24 cellular contexts compared by ENCODE assay signal in the genomic region with DNA sequence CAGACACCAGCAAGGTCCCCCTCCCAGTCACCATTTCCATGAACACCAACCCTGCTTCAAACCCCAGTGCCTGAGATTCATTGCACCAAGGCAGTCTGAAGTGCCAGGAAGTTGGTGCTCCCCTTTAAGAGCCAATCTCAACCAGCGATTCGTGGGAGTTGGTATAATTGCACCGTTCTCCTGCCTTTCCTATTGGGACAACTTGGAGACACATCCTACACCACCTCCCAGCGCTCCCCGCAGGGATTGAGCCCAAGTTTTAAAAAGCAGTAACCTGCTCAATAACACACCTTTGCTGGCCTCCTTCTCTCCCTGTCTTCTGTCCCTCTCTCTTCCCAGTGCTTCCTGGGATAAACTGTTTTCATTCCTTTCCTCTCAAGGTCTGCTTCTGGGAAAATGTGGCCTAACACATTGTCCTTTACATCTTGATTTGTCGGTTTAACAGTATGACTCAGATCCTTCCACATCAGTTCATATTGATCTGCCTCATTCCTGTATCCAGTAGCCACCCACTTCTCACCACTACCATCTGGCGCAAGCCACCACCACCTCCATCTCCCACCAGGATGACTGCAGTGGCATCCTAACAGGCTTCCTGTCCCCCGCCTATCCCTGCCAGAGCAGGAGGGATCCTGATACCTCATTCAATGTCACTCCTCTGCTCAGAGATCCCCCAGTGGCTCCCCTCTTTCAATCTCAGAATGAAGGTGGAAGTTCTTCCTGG. TPM values are rescaled to one million over a fixed set of nuclear protein-coding genes. Genes with fewer than 3 reads are reported as not detected.
"Had no signal": no experiment of that assay in that cellular context is flagged by ENCODE, and none has a peak within 500 bp of the region (broad histone marks: within the 10 kb centered on the region; RNA-seq: fewer than 3 reads in every experiment).

No MANE protein-coding gene starts in this region.

- DNase-seq: activated CD4-positive, alpha-beta T cell treated with anti-CD3 and anti-CD28 coated beads for 1 hour; activated CD4-positive, alpha-beta T cell treated with anti-CD3 and anti-CD28 coated beads, Interleukin-2, amount 50 U/mL, for 4 hours; activated effector memory CD4-positive, alpha-beta T cell treated with Interleukin-2 at 50 U/mL for 16 hours; activated naive CD4-positive, alpha-beta T cell treated with anti-CD3 and anti-CD28 coated beads for 36 hours; activated naive CD8-positive, alpha-beta T cell treated with anti-CD3 and anti-CD28 coated beads, Interleukin-2, amount 10 ng/mL, durations not matched to agents 7 days and 5 days; activated T-cell treated with anti-CD3 and anti-CD28 coated beads, Interleukin-2, amount 50 U/mL, for 72 hours; amniotic stem cell; body of pancreas; cortex of kidney; foreskin fibroblast; left lung; naive thymus-derived CD4-positive, alpha-beta T cell; retina; stimulated activated CD4-positive, alpha-beta T cell treated with anti-CD3 and anti-CD28 coated beads, Interleukin-2, amount 100 ng/mL, for 48 hours; stimulated activated CD8-positive, alpha-beta memory T cell treated with anti-CD3 and anti-CD28 coated beads, Interleukin-4, amount 100 ng/mL, for 48 hours; stimulated activated naive B cell treated with anti-CD40 and anti-IgM and Interleukin-4, amounts not matched to agents 10 μg/mL and 1 μg/mL and 100 μg/mL, for 72 hours; testis; trophoblast cell had no signal

- H3K9me3 ChIP-seq: body of pancreas, testis, vagina had no signal

- ATAC-seq: activated T-cell treated with anti-CD3 and anti-CD28 coated beads, Interleukin-2, amount 50 U/mL, for 72 hours; body of pancreas; left lung; naive thymus-derived CD4-positive, alpha-beta T cell; stimulated activated naive B cell treated with anti-CD40 and anti-IgM and Interleukin-4, amounts not matched to agents 10 μg/mL and 1 μg/mL and 100 μg/mL, for 72 hours had no signal

- H3K27ac Mint-ChIP-seq: activated naive CD4-positive, alpha-beta T cell treated with anti-CD3 and anti-CD28 coated beads for 36 hours; activated naive CD8-positive, alpha-beta T cell treated with anti-CD3 and anti-CD28 coated beads, Interleukin-2, amount 10 ng/mL, durations not matched to agents 7 days and 5 days; activated T-cell treated with anti-CD3 and anti-CD28 coated beads, Interleukin-2, amount 50 U/mL, for 72 hours; naive thymus-derived CD4-positive, alpha-beta T cell; neural progenitor cell; progenitor cell of endocrine pancreas; stimulated activated naive B cell treated with anti-CD40 and anti-IgM and Interleukin-4, amounts not matched to agents 10 μg/mL and 1 μg/mL and 100 μg/mL, for 72 hours had no signal

- H3K4me1 ChIP-seq: body of pancreas, left lung, neural progenitor cell, testis, vagina had no signal

- H3K27me3 ChIP-seq: cardiac muscle cell, testis, vagina had no signal

- H3K4me3 Mint-ChIP-seq: activated naive CD4-positive, alpha-beta T cell treated with anti-CD3 and anti-CD28 coated beads for 36 hours; activated naive CD8-positive, alpha-beta T cell treated with anti-CD3 and anti-CD28 coated beads, Interleukin-2, amount 10 ng/mL, durations not matched to agents 7 days and 5 days; activated T-cell treated with anti-CD3 and anti-CD28 coated beads, Interleukin-2, amount 50 U/mL, for 72 hours; naive thymus-derived CD4-positive, alpha-beta T cell; neural progenitor cell; stimulated activated naive B cell treated with anti-CD40 and anti-IgM and Interleukin-4, amounts not matched to agents 10 μg/mL and 1 μg/mL and 100 μg/mL, for 72 hours had no signal

- H3K36me3 Mint-ChIP-seq: activated naive CD8-positive, alpha-beta T cell treated with anti-CD3 and anti-CD28 coated beads, Interleukin-2, amount 10 ng/mL, durations not matched to agents 7 days and 5 days; neural progenitor cell; stimulated activated naive B cell treated with anti-CD40 and anti-IgM and Interleukin-4, amounts not matched to agents 10 μg/mL and 1 μg/mL and 100 μg/mL, for 72 hours had no signal

- H3K4me1 Mint-ChIP-seq: neural progenitor cell; stimulated activated naive B cell treated with anti-CD40 and anti-IgM and Interleukin-4, amounts not matched to agents 10 μg/mL and 1 μg/mL and 100 μg/mL, for 72 hours had no signal

- H3K36me3 ChIP-seq: cardiac muscle cell, left lung, neural progenitor cell, vagina had no signal

- H3K9me3 Mint-ChIP-seq: activated naive CD8-positive, alpha-beta T cell treated with anti-CD3 and anti-CD28 coated beads, Interleukin-2, amount 10 ng/mL, durations not matched to agents 7 days and 5 days had no signal

- H3K27ac ChIP-seq: body of pancreas, cardiac muscle cell, epithelial cell of prostate, left lung, neural progenitor cell, testis, vagina had no signal

- H3K4me3 ChIP-seq: body of pancreas, cardiac muscle cell, left lung, lung, neural progenitor cell, testis, vagina had no signal

RNA-seq across cellular contexts. Expression of gene HRH1, which starts 37.8 kb away (rescaled TPM):
- total RNA-seq: cardiac muscle cell, progenitor cell of endocrine pancreas had no signal
